ENCODE assay signal across 28 cellular contexts in the genomic region with DNA sequence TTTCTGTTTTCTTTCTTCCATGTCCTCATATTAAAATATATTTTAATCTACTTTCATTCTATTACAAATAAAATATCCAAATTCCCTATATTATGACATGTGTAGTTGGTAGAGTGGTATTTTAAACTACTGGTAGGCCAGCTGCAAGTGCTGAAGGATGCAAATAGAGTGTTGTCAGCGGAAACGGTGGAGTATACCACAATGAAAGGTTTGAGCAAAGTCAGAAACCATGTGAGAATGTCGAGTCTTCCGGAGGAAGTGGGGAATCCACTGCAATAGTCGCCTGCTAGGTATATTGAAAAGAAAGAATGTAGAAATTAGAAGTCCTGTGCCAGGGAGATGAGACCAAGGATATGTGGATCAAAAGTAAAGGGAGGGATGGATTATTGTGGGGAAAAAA.
"Had no signal": no experiment of that assay in that cellular context is flagged by ENCODE, and none has a peak within 500 bp of the region (broad histone marks: within the 10 kb centered on the region; RNA-seq: fewer than 3 reads in every experiment).

No MANE protein-coding gene starts in this region.

- H3K27ac Mint-ChIP-seq: immature natural killer cell; naive thymus-derived CD8-positive, alpha-beta T cell; nephron; stimulated activated naive B cell treated with anti-CD40 and anti-IgM and Interleukin-4, amounts not matched to agents 10 μg/mL and 1 μg/mL and 100 μg/mL, for 72 hours; type B pancreatic cell had no signal

- ATAC-seq: left colon; left lung; lower lobe of right lung; naive thymus-derived CD8-positive, alpha-beta T cell; pancreas; right cardiac atrium; sciatic nerve; stimulated activated naive B cell treated with anti-CD40 and anti-IgM and Interleukin-4, amounts not matched to agents 10 μg/mL and 1 μg/mL and 100 μg/mL, for 72 hours; stimulated activated naive CD8-positive, alpha-beta T cell treated with anti-CD3 and anti-CD28 coated beads, Interleukin-15, Interleukin-2, amounts not matched to agents 100 U/mL and 50 U/mL, for 24 hours had no signal

- H3K27me3 Mint-ChIP-seq: stimulated activated naive B cell treated with anti-CD40 and anti-IgM and Interleukin-4, amounts not matched to agents 10 μg/mL and 1 μg/mL and 100 μg/mL, for 72 hours; type B pancreatic cell had no signal

- H3K4me1 Mint-ChIP-seq: immature natural killer cell; naive thymus-derived CD8-positive, alpha-beta T cell; nephron; stimulated activated naive B cell treated with anti-CD40 and anti-IgM and Interleukin-4, amounts not matched to agents 10 μg/mL and 1 μg/mL and 100 μg/mL, for 72 hours had no signal

- DNase-seq: hippocampal formation; immature natural killer cell; kidney; left colon; left lung; lower lobe of right lung; mammary epithelial cell; mesenchymal stem cell; naive thymus-derived CD8-positive, alpha-beta T cell; pancreas; posterior cingulate gyrus; retina; right cardiac atrium; stimulated activated CD4-positive, alpha-beta T cell treated with anti-CD3 and anti-CD28 coated beads, Interleukin-12 subunit alpha, Interleukin-12 subunit beta, amount 100 ng/mL, for 4 hours; stimulated activated CD4-positive, alpha-beta T cell treated with anti-CD3 and anti-CD28 coated beads, Interleukin-15, amount 100 ng/mL, for 24 hours; stimulated activated CD4-positive, alpha-beta T cell treated with anti-CD3 and anti-CD28 coated beads, Interleukin-2, amount 100 ng/mL, for 24 hours; stimulated activated CD4-positive, alpha-beta T cell treated with anti-CD3 and anti-CD28 coated beads, Interleukin-4, amount 100 ng/mL, for 1 hour; stimulated activated naive B cell treated with anti-CD40 and anti-IgM and Interleukin-4, amounts not matched to agents 10 μg/mL and 1 μg/mL and 100 μg/mL, for 72 hours; stimulated activated naive CD8-positive, alpha-beta T cell treated with anti-CD3 and anti-CD28 coated beads, Interleukin-15, Interleukin-2, amounts not matched to agents 100 U/mL and 50 U/mL, for 24 hours; tibial artery; uterus had no signal

- H3K4me1 ChIP-seq: left lung, lower lobe of right lung, prostate gland, suprapubic skin, tibial artery, uterus had no signal

- H3K9me3 Mint-ChIP-seq: naive thymus-derived CD8-positive, alpha-beta T cell; nephron; stimulated activated naive B cell treated with anti-CD40 and anti-IgM and Interleukin-4, amounts not matched to agents 10 μg/mL and 1 μg/mL and 100 μg/mL, for 72 hours; type B pancreatic cell had no signal

- H3K27ac ChIP-seq: left lung, lower lobe of right lung, pancreas, prostate gland, skin epidermis, suprapubic skin, thoracic aorta, tibial artery, uterus had no signal

- H3K27me3 ChIP-seq: left lung, pancreas, suprapubic skin, tibial artery, uterus had no signal

- H3K4me3 Mint-ChIP-seq: immature natural killer cell; naive thymus-derived CD8-positive, alpha-beta T cell; nephron; stimulated activated naive B cell treated with anti-CD40 and anti-IgM and Interleukin-4, amounts not matched to agents 10 μg/mL and 1 μg/mL and 100 μg/mL, for 72 hours; type B pancreatic cell had no signal

- H3K9me3 ChIP-seq: left lung, lower lobe of right lung, pancreas, prostate gland, suprapubic skin, thoracic aorta, tibial artery, uterus had no signal

- H3K4me3 ChIP-seq: left lung, lower lobe of right lung, pancreas, prostate gland, skin epidermis, suprapubic skin, thoracic aorta, tibial artery, uterus had no signal

- H3K36me3 ChIP-seq: left lung, lower lobe of right lung, pancreas, prostate gland, suprapubic skin, thoracic aorta, tibial artery, uterus had no signal

- H3K36me3 Mint-ChIP-seq: immature natural killer cell; naive thymus-derived CD8-positive, alpha-beta T cell; stimulated activated naive B cell treated with anti-CD40 and anti-IgM and Interleukin-4, amounts not matched to agents 10 μg/mL and 1 μg/mL and 100 μg/mL, for 72 hours; type B pancreatic cell had no signal
